ENCODE assay signal across 1 cellular context in the genomic region with DNA sequence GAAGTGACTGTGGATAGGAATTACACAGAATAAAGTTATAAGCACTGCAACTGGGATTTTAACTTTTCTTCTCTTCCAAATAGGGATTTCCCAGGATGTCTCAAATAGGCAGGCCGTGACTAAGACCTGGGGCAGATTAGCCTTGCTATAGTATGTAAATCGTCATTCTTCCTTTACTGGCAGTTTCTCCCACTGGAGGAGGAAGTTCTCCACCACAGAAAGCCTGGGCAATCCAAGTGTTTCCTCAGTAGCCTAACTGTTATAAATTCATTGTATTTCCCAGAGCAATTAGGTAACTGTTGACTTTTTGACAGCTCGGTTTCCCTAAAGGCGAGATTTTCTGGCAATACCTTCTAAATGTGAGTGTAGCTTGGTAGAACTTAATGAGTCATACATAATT.
TF ChIP-seq lines count a peak whose summit lies in the region.

A gene with protein sequence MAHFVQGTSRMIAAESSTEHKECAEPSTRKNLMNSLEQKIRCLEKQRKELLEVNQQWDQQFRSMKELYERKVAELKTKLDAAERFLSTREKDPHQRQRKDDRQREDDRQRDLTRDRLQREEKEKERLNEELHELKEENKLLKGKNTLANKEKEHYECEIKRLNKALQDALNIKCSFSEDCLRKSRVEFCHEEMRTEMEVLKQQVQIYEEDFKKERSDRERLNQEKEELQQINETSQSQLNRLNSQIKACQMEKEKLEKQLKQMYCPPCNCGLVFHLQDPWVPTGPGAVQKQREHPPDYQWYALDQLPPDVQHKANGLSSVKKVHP (minus strand): TSS at position 31 of the 400 bp plus-strand sequence. CDS start 196 bp downstream, outside the sequence.

TF ChIP-seq in IMR-90, 13 proteins besides CTCF, POLR2A, EP300 and RAD21:
- 0 out of 2 replicates have a peak, but pooled peaks have one; percentile 0 for TF ChIP-seq CEBPB (IDR thresholded peaks at IDR 0.05; ENCODE audit: low read depth, low read length)
- no peak for TF ChIP-seq CHD1 (IDR thresholded peaks at IDR 0.05; ENCODE audit: low read depth, low read length)
- no peak for TF ChIP-seq RFX5 (IDR thresholded peaks at IDR 0.05; ENCODE audit: low read depth, low read length)
- no peak for TF ChIP-seq MAZ (IDR thresholded peaks at IDR 0.05; ENCODE audit: borderline replicate concordance, low read depth, low read length)
TF ChIP-seq in IMR-90: peak in this region for 1.
